ENCODE assay signal across 23 cellular contexts in genomic region chr19:6967962-6968361, GRCh38.
"Had no signal": no experiment of that assay in that cellular context is flagged by ENCODE, and none has a peak within 500 bp of the region (broad histone marks: within the 10 kb centered on the region; RNA-seq: fewer than 3 reads in every experiment).

No MANE protein-coding gene starts in this region.

- H3K27me3 ChIP-seq: body of pancreas, cardiac muscle cell, testis, vagina had no signal

- DNase-seq: activated CD4-positive, alpha-beta T cell treated with anti-CD3 and anti-CD28 coated beads, Interleukin-2, amount 50 U/mL, for 4 hours; activated CD8-positive, alpha-beta memory T cell treated with anti-CD3 and anti-CD28 coated beads for 24 hours; activated CD8-positive, alpha-beta memory T cell treated with anti-CD3 and anti-CD28 coated beads, Interleukin-2, amount 50 U/mL, for 48 hours; activated naive CD4-positive, alpha-beta T cell treated with anti-CD3 and anti-CD28 coated beads, Interleukin-2, amount 10 ng/mL, durations not matched to agents 7 days and 5 days; activated T-cell treated with anti-CD3 and anti-CD28 coated beads, Interleukin-2, amount 50 U/mL, for 48 hours; anterior cingulate cortex; body of pancreas; cortex of kidney; head of caudate nucleus; left ventricle myocardium superior; mammary epithelial cell; midbrain; natural killer cell; stimulated activated CD4-positive, alpha-beta T cell treated with anti-CD3 and anti-CD28 coated beads, Interleukin-2, amount 100 ng/mL, for 48 hours; stimulated activated CD8-positive, alpha-beta memory T cell treated with anti-CD3 and anti-CD28 coated beads, Interleukin-4, amount 100 ng/mL, for 48 hours; stimulated activated naive CD4-positive, alpha-beta T cell; testis; trophoblast cell had no signal

- H3K27ac ChIP-seq: body of pancreas, cardiac muscle cell, epithelial cell of prostate, gastroesophageal sphincter, prostate gland, testis, vagina had no signal

- H3K4me3 ChIP-seq: body of pancreas, cardiac muscle cell, gastroesophageal sphincter, prostate gland, testis, vagina had no signal

- ATAC-seq: body of pancreas, gastroesophageal sphincter, left ventricle myocardium superior, natural killer cell had no signal
